ENCODE assay signal across 13 cellular contexts in the genomic region with DNA sequence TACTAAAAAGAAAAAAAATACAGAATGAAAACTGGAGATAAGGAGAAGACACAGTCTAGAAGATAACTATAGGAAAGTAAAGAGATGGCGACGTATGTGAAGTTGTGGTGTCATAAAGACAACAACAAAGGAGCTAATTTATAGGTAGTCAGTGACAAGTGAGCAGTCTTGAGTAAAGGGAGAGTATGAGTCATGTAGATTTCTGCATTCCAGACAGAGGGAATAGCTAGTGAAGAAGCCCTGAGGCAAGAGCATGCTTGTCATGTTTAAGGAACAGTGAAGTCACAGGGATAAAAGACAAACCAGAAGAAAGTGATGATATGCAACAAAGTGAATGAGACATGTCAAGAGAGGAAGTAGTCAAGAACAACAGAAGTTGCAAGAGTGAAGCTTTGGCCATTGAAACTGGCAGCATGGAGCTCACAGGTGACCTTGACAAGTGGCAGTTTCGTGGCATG. TPM values are rescaled to one million over a fixed set of nuclear protein-coding genes. Genes with fewer than 3 reads are reported as not detected.
DNase-seq lines count a peak whose midpoint lies in the region; ATAC-seq, FAIRE-seq and TF ChIP-seq lines count a peak whose summit lies in the region.
"Had no signal": no experiment of that assay in that cellular context is flagged by ENCODE, and none has a peak within 500 bp of the region (broad histone marks: within the 10 kb centered on the region; RNA-seq: fewer than 3 reads in every experiment).

No MANE protein-coding gene starts in this region.

- H3K79me2 ChIP-seq in astrocyte (ENCODE audit: insufficient read depth, low read length) = peaks cover 21% of the 10 kb centered on the region

- H4K20me1 ChIP-seq in astrocyte (ENCODE audit: insufficient read depth, low read length) = peaks cover 8% of the 10 kb centered on the region

- no peaks in the 10 kb centered on the region for H3K9me3 ChIP-seq in astrocyte (ENCODE audit: insufficient read depth, low read depth, low read length)
- H3K9me3 ChIP-seq: lower lobe of right lung had no signal

- TF ChIP-seq CTCF in AG10803 (conservative IDR thresholded peaks at IDR 0.05; ENCODE audit: low read length) = no peak
- TF ChIP-seq CTCF in astrocyte (IDR thresholded peaks at IDR 0.05; ENCODE audit: insufficient read depth, low read depth, low read length) = no peak
- TF ChIP-seq CTCF in kidney epithelial cell (IDR thresholded peaks at IDR 0.05; ENCODE audit: insufficient read depth, low read length, poor library complexity, severe bottlenecking) = no peak

- peak overlapping the region; percentile 30 for H3K4me2 ChIP-seq in astrocyte (ENCODE audit: low read length)

- H3K27ac ChIP-seq in astrocyte (ENCODE audit: low read depth, low read length) = no peak overlapping the region

- H3K4me1 ChIP-seq in astrocyte (ENCODE audit: insufficient read depth, low read length) = peaks cover 17% of the 10 kb centered on the region

- H3K4me3 Mint-ChIP-seq in astrocyte (ENCODE audit: unreplicated experiment) = no peak overlapping the region
- H3K4me3 Mint-ChIP-seq: stimulated activated naive CD8-positive, alpha-beta T cell treated with anti-CD3 and anti-CD28 coated beads, Interleukin-15, Interleukin-2, amounts not matched to agents 100 ng/mL and 50 ng/mL, for 24 hours had no signal

- FAIRE-seq in astrocyte (lab: Jason Lieb, UNC) = peak; percentile 45
- FAIRE-seq: small intestine had no signal

- no peaks in the 10 kb centered on the region for H3K36me3 Mint-ChIP-seq in astrocyte (ENCODE audit: low read depth, unreplicated experiment)

- no peaks in the 10 kb centered on the region for H3K36me3 ChIP-seq in astrocyte (ENCODE audit: insufficient read depth, low read length)
- no peaks in the 10 kb centered on the region for H3K36me3 ChIP-seq in kidney epithelial cell (ENCODE audit: control insufficient read depth, insufficient read depth, low read length)
- H3K36me3 ChIP-seq: lower lobe of right lung had no signal

- H3K9ac ChIP-seq in astrocyte (ENCODE audit: low read length) = no peak overlapping the region

- H3K27ac Mint-ChIP-seq in astrocyte (ENCODE audit: unreplicated experiment) = no peak overlapping the region
- H3K27ac Mint-ChIP-seq: stimulated activated naive CD8-positive, alpha-beta T cell treated with anti-CD3 and anti-CD28 coated beads, Interleukin-15, Interleukin-2, amounts not matched to agents 100 ng/mL and 50 ng/mL, for 24 hours had no signal

- H3K27me3 ChIP-seq in astrocyte (ENCODE audit: insufficient read depth, low read length) (no peaks in the 10 kb centered on the region), kidney epithelial cell (ENCODE audit: control insufficient read depth, insufficient read depth, low read length) (no peaks in the 10 kb centered on the region)

- no peak for ATAC-seq in HG02885 (IDR thresholded peaks at IDR 0.05; ENCODE audit: poor library complexity, unreplicated experiment)
- ATAC-seq: lower lobe of right lung had no signal

- no peaks in the 10 kb centered on the region for H3K27me3 Mint-ChIP-seq in astrocyte (ENCODE audit: low read depth, unreplicated experiment)
- H3K27me3 Mint-ChIP-seq: stimulated activated naive CD8-positive, alpha-beta T cell treated with anti-CD3 and anti-CD28 coated beads, Interleukin-15, Interleukin-2, amounts not matched to agents 100 ng/mL and 50 ng/mL, for 24 hours had no signal

- no peak overlapping the region for H2AFZ ChIP-seq in astrocyte (ENCODE audit: low read depth, low read length)

- no peaks in the 10 kb centered on the region for H3K9me3 Mint-ChIP-seq in astrocyte (ENCODE audit: unreplicated experiment)
- H3K9me3 Mint-ChIP-seq: stimulated activated naive CD8-positive, alpha-beta T cell treated with anti-CD3 and anti-CD28 coated beads, Interleukin-15, Interleukin-2, amounts not matched to agents 100 ng/mL and 50 ng/mL, for 24 hours had no signal

- H3K4me3 ChIP-seq in AG10803 (ENCODE audit: low read length) = no peak overlapping the region
- no peak overlapping the region for H3K4me3 ChIP-seq in astrocyte (ENCODE audit: insufficient read depth, low read depth, low read length)
- no peak overlapping the region for H3K4me3 ChIP-seq in kidney epithelial cell (ENCODE audit: low read depth, low read length)
- H3K4me3 ChIP-seq: lower lobe of right lung had no signal

- DNase-seq in AG10803 (ENCODE audit: low read depth) (peak; percentile 89), LHCN-M2 (ENCODE audit: low read depth) (peak; percentile 82), astrocyte (ENCODE audit: low read depth) (peak; percentile 76), kidney epithelial cell (ENCODE audit: low read depth) (peak; percentile 93)
- no peak for DNase-seq in activated CD8-positive, alpha-beta memory T cell treated with anti-CD3 and anti-CD28 coated beads for 24 hours
- DNase-seq in activated T-cell treated with anti-CD3 and anti-CD28 coated beads, Interleukin-2, amount 50 U/mL, for 1 hour = no peak
- no peak for DNase-seq in activated CD4-positive, CD25-positive, alpha-beta regulatory T cell treated with anti-CD3 and anti-CD28 coated beads, Interleukin-2, amount 50 U/mL, for 72 hours
- DNase-seq: dermis blood vessel endothelial cell, lower lobe of right lung, small intestine had no signal

- H3K4me1 Mint-ChIP-seq in astrocyte (ENCODE audit: low read depth, unreplicated experiment) = peaks cover 5% of the 10 kb centered on the region

RNA-seq across cellular contexts. Expression of gene MIOS, which starts 2.3 kb away (rescaled TPM):
- total RNA-seq in LHCN-M2 (2014; rRNA removed) (215 and 330 TPM in 2 replicates), astrocyte (14.7 and 16.4 TPM in 2 replicates), kidney epithelial cell (35.0 and 41.9 TPM in 2 replicates)
- polyA plus RNA-seq in LHCN-M2 (2012) = 16.7 TPM

RNA-seq across cellular contexts. Expression of gene COL28A1, which starts 28.7 kb away (rescaled TPM):
- total RNA-seq in LHCN-M2 (2014; rRNA removed) = 2.6 and 4.4 TPM in 2 replicates
- 0.17 TPM for polyA plus RNA-seq in LHCN-M2 (2012)
- 0.11 TPM in 1 of 2 replicates, not detected in the other for total RNA-seq in astrocyte
- total RNA-seq in kidney epithelial cell = 0.14 and 0.21 TPM in 2 replicates
- total RNA-seq: OCI-LY7 had no signal

Comparison
In these comparisons a context has a peak if more than half of its experiments do, and no peak if none do; other contexts are left out.
1. DNase-seq: peak in AG10803 (single experiment), LHCN-M2 (single experiment), astrocyte (single experiment) and kidney epithelial cell (single experiment); none in activated CD8-positive, alpha-beta memory T cell treated with anti-CD3 and anti-CD28 coated beads for 24 hours (single experiment), activated T-cell treated with anti-CD3 and anti-CD28 coated beads, Interleukin-2, amount 50 U/mL, for 1 hour (single experiment) and activated CD4-positive, CD25-positive, alpha-beta regulatory T cell treated with anti-CD3 and anti-CD28 coated beads, Interleukin-2, amount 50 U/mL, for 72 hours (single experiment).